22 cellular contexts compared by ENCODE assay signal in the genomic region with DNA sequence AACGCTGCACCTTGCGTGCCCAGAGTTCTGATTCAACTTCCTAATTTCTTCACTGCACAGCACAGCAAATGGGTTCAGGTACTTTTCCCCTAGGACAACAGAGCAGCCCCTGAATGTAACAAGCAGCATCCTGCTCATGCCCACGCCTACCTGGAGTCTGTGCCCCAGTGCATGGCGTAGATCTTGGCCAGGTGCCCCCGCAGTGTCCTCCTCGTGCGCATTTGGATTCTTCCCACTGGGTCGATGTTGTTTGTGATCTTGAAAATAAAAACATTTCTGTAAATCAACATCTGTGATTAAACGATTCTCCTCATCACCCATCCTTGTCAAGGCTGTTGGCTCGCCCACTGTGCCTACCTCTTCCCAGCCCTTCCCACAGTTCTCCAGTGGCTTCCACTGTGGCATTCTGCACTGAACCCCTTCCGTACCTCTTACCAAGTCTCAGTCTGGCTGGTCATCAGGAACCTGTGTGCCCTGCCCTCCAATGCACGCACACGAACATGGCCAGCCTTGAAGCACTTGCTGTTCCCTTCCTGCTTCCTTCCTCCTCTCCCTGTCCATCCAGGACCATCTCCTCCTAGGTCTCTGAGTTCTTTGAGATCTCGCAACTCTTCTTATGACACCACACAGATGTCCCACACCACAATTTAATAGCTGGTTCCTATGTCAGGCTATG. TPM values are rescaled to one million over a fixed set of nuclear protein-coding genes. Genes with fewer than 3 reads are reported as not detected.
DNase-seq lines count a peak whose midpoint lies in the region; ATAC-seq, FAIRE-seq and TF ChIP-seq lines count a peak whose summit lies in the region.
"Had no signal": no experiment of that assay in that cellular context is flagged by ENCODE, and none has a peak within 500 bp of the region (broad histone marks: within the 10 kb centered on the region; RNA-seq: fewer than 3 reads in every experiment).

No MANE protein-coding gene starts in this region.

- CTCF ChIA-PET in K562 (lab: Yijun Ruan, JAX; ENCODE audit: low intra/inter-chr PET ratio): no interaction called here

- no peak overlapping the region for H2AFZ ChIP-seq in K562 (ENCODE audit: low read depth, low read length)
- H2AFZ ChIP-seq: hepatocyte, neural progenitor cell had no signal

- H3K4me2 ChIP-seq in K562 (ENCODE audit: insufficient read depth, low read length): no peak overlapping the region
- H3K4me2 ChIP-seq: hepatocyte, neural progenitor cell had no signal

- no peak for DNase-seq in stimulated activated naive CD8-positive, alpha-beta T cell treated with anti-CD3 and anti-CD28 coated beads, Interleukin-15, amount 100 ng/mL, for 72 hours
- DNase-seq in K562 (ENCODE audit: extremely low read depth in 1 of 4, low spot score in 3 of 4) (no peak), naive B cell (no peak), dedifferentiated amniotic fluid mesenchymal stem cell (ENCODE audit: extremely low spot score) (no peak), hippocampal formation (lab: John Stamatoyannopoulos, UW) (no peak)
- DNase-seq: activated B cell treated with CpG ODN at 0.5 μM for 24 hours; activated CD8-positive, alpha-beta memory T cell treated with anti-CD3 and anti-CD28 coated beads, Interleukin-2, amount 50 U/mL, for 48 hours; activated naive CD4-positive, alpha-beta T cell treated with anti-CD3 and anti-CD28 coated beads for 36 hours; CD8-positive, alpha-beta T cell; HCEC 1CT; MV-4-11; NCI-H2029; NCI-H524 treated with DMSO at 0.1 percent for 48 hours; retina; SHP77 treated with DMSO at 0.1 percent for 48 hours; transverse colon had no signal

- H3K27me3 Mint-ChIP-seq in stimulated activated naive CD8-positive, alpha-beta T cell treated with anti-CD3 and anti-CD28 coated beads, Interleukin-15, Interleukin-2, amounts not matched to agents 100 ng/mL and 50 ng/mL, for 24 hours: no peaks in the 10 kb centered on the region
- no peaks in the 10 kb centered on the region for H3K27me3 Mint-ChIP-seq in stimulated activated naive CD8-positive, alpha-beta T cell treated with anti-CD3 and anti-CD28 coated beads, Interleukin-15, amount 100 ng/mL, for 72 hours
- no peaks in the 10 kb centered on the region for H3K27me3 Mint-ChIP-seq in naive B cell
- H3K27me3 Mint-ChIP-seq: activated B cell treated with CpG ODN at 0.5 μM for 24 hours had no signal

- BruUV-seq in K562 (replicated peaks; lab: Mats Ljungman, UMichigan): no TSS peak

- TF ChIP-seq RAD21 in K562 (CRISPR knock-in tag; conservative IDR thresholded peaks at IDR 0.05 in 1 of 2, IDR thresholded peaks at IDR 0.05 in 1 of 2): no peak

- H3K9me3 Mint-ChIP-seq in stimulated activated naive CD8-positive, alpha-beta T cell treated with anti-CD3 and anti-CD28 coated beads, Interleukin-15, Interleukin-2, amounts not matched to agents 100 ng/mL and 50 ng/mL, for 24 hours: no peaks in the 10 kb centered on the region
- H3K9me3 Mint-ChIP-seq in stimulated activated naive CD8-positive, alpha-beta T cell treated with anti-CD3 and anti-CD28 coated beads, Interleukin-15, amount 100 ng/mL, for 72 hours: no peaks in the 10 kb centered on the region
- no peaks in the 10 kb centered on the region for H3K9me3 Mint-ChIP-seq in naive B cell
- H3K9me3 Mint-ChIP-seq: activated B cell treated with CpG ODN at 0.5 μM for 24 hours; activated naive CD4-positive, alpha-beta T cell treated with anti-CD3 and anti-CD28 coated beads for 36 hours; CD8-positive, alpha-beta T cell; neural progenitor cell had no signal

- H3K4me1 Mint-ChIP-seq in stimulated activated naive CD8-positive, alpha-beta T cell treated with anti-CD3 and anti-CD28 coated beads, Interleukin-15, Interleukin-2, amounts not matched to agents 100 ng/mL and 50 ng/mL, for 24 hours (ENCODE audit: low read depth): peaks cover 2% of the 10 kb centered on the region
- H3K4me1 Mint-ChIP-seq in stimulated activated naive CD8-positive, alpha-beta T cell treated with anti-CD3 and anti-CD28 coated beads, Interleukin-15, amount 100 ng/mL, for 72 hours: no peaks in the 10 kb centered on the region
- peaks cover 9 to 23% (median 12%) of the 10 kb centered on the region in 3 donors for H3K4me1 Mint-ChIP-seq in naive B cell

- ATAC-seq in stimulated activated naive CD8-positive, alpha-beta T cell treated with anti-CD3 and anti-CD28 coated beads, Interleukin-15, amount 100 ng/mL, for 72 hours: no peak
- ATAC-seq in K562: no peak
- no peak for ATAC-seq in naive B cell (ENCODE audit: low read depth in 2 of 2)
- no peak for ATAC-seq in GM21786 (IDR thresholded peaks at IDR 0.05; ENCODE audit: unreplicated experiment)
- no peak for ATAC-seq in HG03108 (IDR thresholded peaks at IDR 0.05; ENCODE audit: unreplicated experiment)
- ATAC-seq: CD8-positive, alpha-beta T cell had no signal

- no peaks in the 10 kb centered on the region for H3K9me3 ChIP-seq in K562 (replicated peaks; ENCODE audit: control insufficient read depth, insufficient read depth, low read depth, low read length)
- H3K9me3 ChIP-seq: transverse colon had no signal

- no peak overlapping the region for H3K27ac ChIP-seq in K562 (ENCODE audit: extremely low read depth, low read depth, low read length)
- H3K27ac ChIP-seq: hepatocyte, neural progenitor cell, transverse colon had no signal

- POLR2A ChIA-PET in K562 (lab: Yijun Ruan, JAX): interaction anchor here (0.7 kb wide), 1 partner anchor 36 kb away, joined by 4 read pairs; no protein-coding TSS in a partner anchor

- H3K27ac Mint-ChIP-seq in stimulated activated naive CD8-positive, alpha-beta T cell treated with anti-CD3 and anti-CD28 coated beads, Interleukin-15, Interleukin-2, amounts not matched to agents 100 ng/mL and 50 ng/mL, for 24 hours: peak overlapping the region; percentile 63
- H3K27ac Mint-ChIP-seq in stimulated activated naive CD8-positive, alpha-beta T cell treated with anti-CD3 and anti-CD28 coated beads, Interleukin-15, amount 100 ng/mL, for 72 hours: peak overlapping the region in 1 of 2 donors; percentile 88
- peak overlapping the region in 4 of 6 donors; percentile 4 to 94 (median 58) for H3K27ac Mint-ChIP-seq in naive B cell
- H3K27ac Mint-ChIP-seq: activated B cell treated with CpG ODN at 0.5 μM for 24 hours; activated naive CD4-positive, alpha-beta T cell treated with anti-CD3 and anti-CD28 coated beads for 36 hours; CD8-positive, alpha-beta T cell; neural progenitor cell had no signal

- no peak; the same call in none of the 2 replicates for TF ChIP-seq POLR2A in K562 (conservative IDR thresholded peaks at IDR 0.05)

- peaks cover 48% of the 10 kb centered on the region for H3K36me3 Mint-ChIP-seq in stimulated activated naive CD8-positive, alpha-beta T cell treated with anti-CD3 and anti-CD28 coated beads, Interleukin-15, Interleukin-2, amounts not matched to agents 100 ng/mL and 50 ng/mL, for 24 hours (ENCODE audit: low read depth)
- peaks cover 6 to 15% of the 10 kb centered on the region in 2 donors for H3K36me3 Mint-ChIP-seq in naive B cell

- no peak for TF ChIP-seq EP300 in K562 (IDR thresholded peaks at IDR 0.05; ENCODE audit: low read length)

- FAIRE-seq in K562 (lab: Jason Lieb, UNC): no peak
- FAIRE-seq: colon had no signal

- no peak overlapping the region for H3K4me3 Mint-ChIP-seq in stimulated activated naive CD8-positive, alpha-beta T cell treated with anti-CD3 and anti-CD28 coated beads, Interleukin-15, Interleukin-2, amounts not matched to agents 100 ng/mL and 50 ng/mL, for 24 hours
- H3K4me3 Mint-ChIP-seq in stimulated activated naive CD8-positive, alpha-beta T cell treated with anti-CD3 and anti-CD28 coated beads, Interleukin-15, amount 100 ng/mL, for 72 hours: no peak overlapping the region
- no peak overlapping the region for H3K4me3 Mint-ChIP-seq in naive B cell
- H3K4me3 Mint-ChIP-seq: activated B cell treated with CpG ODN at 0.5 μM for 24 hours; activated naive CD4-positive, alpha-beta T cell treated with anti-CD3 and anti-CD28 coated beads for 36 hours; CD8-positive, alpha-beta T cell had no signal

- no peaks in the 10 kb centered on the region for H4K20me1 ChIP-seq in K562 (replicated peaks; ENCODE audit: control insufficient read depth, insufficient read depth, low read length)

- H3K9me1 ChIP-seq in K562 (ENCODE audit: control insufficient read depth, insufficient read depth, low read length): no peaks in the 10 kb centered on the region

- no peak for TF ChIP-seq CTCF in K562 (IDR thresholded peaks at IDR 0.05 in 2 of 3, conservative IDR thresholded peaks at IDR 0.05 in 1 of 3; ENCODE audit: insufficient read depth in 2 of 3, low read depth in 1 of 3, low read length in 3 of 3)

- in situ Hi-C loops in K562 (cut with MboI): no loop called here

- 94% methylated on average over 14 of the region's 14 CpGs for WGBS in K562 (ENCODE audit: insufficient coverage, low coverage, missing lambda C conversion rate)

- peaks cover 68% of the 10 kb centered on the region for H3K36me3 ChIP-seq in K562 (ENCODE audit: control insufficient read depth, insufficient read depth, low read length)

- H3K4me1 ChIP-seq in K562 (replicated peaks in 1 of 2; ENCODE audit: control insufficient read depth in 2 of 2, insufficient read depth in 2 of 2, low read length in 2 of 2): 0 out of 5 replicates have a peak, but pooled peaks cover 0 to 2% of the 10 kb centered on the region in 2 experiments
- H3K4me1 ChIP-seq: neural progenitor cell, transverse colon had no signal

- H3K79me2 ChIP-seq in K562 (ENCODE audit: control insufficient read depth, insufficient read depth, low read length): 0 out of 3 replicates have a peak, but pooled peaks cover 2% of the 10 kb centered on the region

- H3K4me3 ChIP-seq in K562: no peak overlapping the region
- H3K4me3 ChIP-seq: hepatocyte, neural progenitor cell, transverse colon had no signal

- no peak overlapping the region for H3K9ac ChIP-seq in K562 (ENCODE audit: insufficient read depth in 1 of 2, low read depth in 2 of 2, low read length in 2 of 2)
- H3K9ac ChIP-seq: neural progenitor cell had no signal

- intact Hi-C loops in K562 (cut with micrococcal nuclease): no loop called here

- no peaks in the 10 kb centered on the region for H3K27me3 ChIP-seq in K562 (ENCODE audit: control insufficient read depth in 2 of 2, insufficient read depth in 2 of 2, low read length in 2 of 2)
- H3K27me3 ChIP-seq: hepatocyte, neural progenitor cell, transverse colon had no signal

RNA-seq across cellular contexts. Expression of a gene that starts 37.5 kb away (rescaled TPM):
- 266 and 574 TPM in 2 replicates for total RNA-seq in K562 (2011; cell fraction: chromatin; rRNA removed; ENCODE audit: low replicate concordance)
- 372 and 388 TPM in 2 replicates for total RNA-seq in K562 (2011; cell fraction: nucleolus; rRNA removed)
- 193 and 246 TPM in 2 replicates for total RNA-seq in K562 (2011; cell fraction: nucleoplasm; rRNA removed)
- total RNA-seq in K562 (2014; rRNA removed) (116 and 133 TPM in 2 replicates), K562 (2014; rRNA removed; fragmentation: Illumina TruSeq; extraction: Trizol) (35.7 and 46.1 TPM in 2 replicates), K562 (2015; rRNA removed; fragmentation: Illumina TruSeq; extraction: Trizol) (63.0 and 66.6 TPM in 2 replicates), K562 (2021) (131 and 135 TPM in 2 replicates)
- polyA plus RNA-seq in K562 (2011; rRNA removed) (99.6 and 121 TPM in 2 replicates), K562 (2014; fragmentation: Illumina TruSeq; extraction: Trizol) (75.1 and 81.2 TPM in 2 replicates), K562 (2014; fragmentation: Nextera tagmentation; extraction: Ambion mirVana) (1 to 10 TPM; 1.5 to 2.1 TPM), K562 (2014; rRNA removed) (131 and 149 TPM in 2 replicates), naive B cell (ENCODE audit: low read depth in 6 of 6) (10 to 100 TPM; 38.4 to 56.6 (median 44.5) TPM)
- 62.8 and 91.9 TPM in 2 replicates for polyA plus RNA-seq in K562 (2011; cell fraction: cytosol; rRNA removed)
- polyA plus RNA-seq in K562 (2011; cell fraction: nucleus; rRNA removed): 448 and 488 TPM in 2 replicates
- polyA plus RNA-seq in K562 (2012): 76.9 and 85.6 TPM in 2 replicates
- 23.4 and 41.8 TPM in 2 replicates for polyA minus RNA-seq in K562 (2011; rRNA and poly(A)+ RNA removed)
- polyA minus RNA-seq in K562 (2011; cell fraction: cytosol; rRNA and poly(A)+ RNA removed): 54.8 and 55.2 TPM in 2 replicates
- polyA minus RNA-seq in K562 (2011; cell fraction: nucleus; rRNA and poly(A)+ RNA removed): 94.5 and 123 TPM in 2 replicates
